2 cellular contexts compared by ENCODE assay signal in the genomic region with DNA sequence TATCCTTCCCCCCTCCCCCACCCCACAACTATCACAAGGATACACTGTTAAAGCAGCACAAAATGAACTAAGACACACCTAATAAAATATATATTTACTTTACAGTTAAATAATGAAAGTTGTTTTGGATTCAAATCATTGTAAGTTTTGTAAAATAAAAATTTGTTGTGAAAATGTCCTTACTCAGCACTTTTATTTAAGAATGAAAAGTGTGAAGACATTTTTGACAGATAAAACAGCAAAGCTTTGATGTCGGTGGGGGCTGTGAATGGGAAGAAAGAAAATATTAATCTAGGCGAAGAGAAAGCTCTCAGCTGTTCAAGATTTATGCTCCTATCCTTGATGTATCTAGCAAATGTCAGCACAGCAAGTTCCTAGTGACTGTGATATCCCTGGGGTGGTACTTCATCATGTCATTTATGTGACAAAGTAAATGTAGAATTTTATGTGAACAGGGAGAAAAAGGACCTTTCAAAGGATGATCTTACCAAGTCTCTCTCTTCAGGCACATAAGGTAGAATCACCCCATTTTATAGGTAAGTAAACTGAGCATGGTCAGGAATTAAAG.
TF ChIP-seq lines count a peak whose summit lies in the region.

No MANE protein-coding gene starts in this region.

TF ChIP-seq in IMR-90, 13 proteins besides CTCF, POLR2A, EP300 and RAD21:
- peak; percentile 97 for TF ChIP-seq MAFK (IDR thresholded peaks at IDR 0.05; ENCODE audit: low read depth, low read length)
- TF ChIP-seq RFX5 (IDR thresholded peaks at IDR 0.05; ENCODE audit: low read depth, low read length), result no peak
- no peak for TF ChIP-seq CHD1 (IDR thresholded peaks at IDR 0.05; ENCODE audit: low read depth, low read length)

TF ChIP-seq in K562, 482 proteins besides CTCF, POLR2A, EP300 and RAD21:
- peak; percentile 42; the same call in 1 of the 2 replicates for TF ChIP-seq C11orf30 (IDR thresholded peaks at IDR 0.05; ENCODE audit: low read depth)
- peak; percentile 62 for TF ChIP-seq MAFF (IDR thresholded peaks at IDR 0.05; ENCODE audit: low read length)
- no peak for TF ChIP-seq XRCC5 (IDR thresholded peaks at IDR 0.05; ENCODE audit: low read depth, low read length)
- peak; percentile 62 for TF ChIP-seq ZNF316 (IDR thresholded peaks at IDR 0.05)
- TF ChIP-seq MAFG (tag; conservative IDR thresholded peaks at IDR 0.05), result peak; percentile 59
- peak; percentile 72 for TF ChIP-seq MAFK (IDR thresholded peaks at IDR 0.05; ENCODE audit: low read length)
- TF ChIP-seq POLR2AphosphoS5 (IDR thresholded peaks at IDR 0.05; ENCODE audit: control insufficient read depth, insufficient read depth, low read depth, low read length), result no peak
- no peak for TF ChIP-seq ARID1B (IDR thresholded peaks at IDR 0.05)
- TF ChIP-seq SAFB2 (IDR thresholded peaks at IDR 0.05; ENCODE audit: borderline replicate concordance, low read depth, low read length, severe bottlenecking), result no peak
